Comparison of ENCODE assay signal across 21 cellular contexts in the genomic region with DNA sequence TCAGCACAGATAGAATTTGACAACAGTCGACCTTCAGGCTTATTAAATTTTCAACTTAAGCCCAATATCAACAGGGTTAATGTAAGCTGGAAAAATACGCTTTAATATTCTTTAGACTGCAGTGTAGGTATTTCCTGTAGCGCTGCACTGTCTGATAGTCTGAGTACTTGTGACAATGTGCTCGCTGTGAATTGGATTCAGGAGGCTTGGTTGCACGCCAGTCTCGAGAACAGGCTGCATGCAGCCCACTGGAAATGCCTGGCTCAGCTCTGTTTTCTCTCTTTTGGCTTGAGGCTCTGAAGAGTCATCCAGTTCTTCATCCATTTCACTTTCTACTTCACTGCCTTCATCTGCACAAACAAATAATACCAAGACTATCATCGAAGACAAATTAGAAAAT.
DNase-seq lines count a peak whose midpoint lies in the region; ATAC-seq and TF ChIP-seq lines count a peak whose summit lies in the region.
"Had no signal": no experiment of that assay in that cellular context is flagged by ENCODE, and none has a peak within 500 bp of the region (broad histone marks: within the 10 kb centered on the region; RNA-seq: fewer than 3 reads in every experiment).

No MANE protein-coding gene starts in this region.

- H3K27ac ChIP-seq in iPS-20b (ENCODE audit: low read length): peak overlapping the region; percentile 35
- H3K27ac ChIP-seq in spleen: no peak overlapping the region
- H3K27ac ChIP-seq: psoas muscle, transverse colon had no signal

- 0 out of 2 replicates have a peak, but pooled peaks cover 6% of the 10 kb centered on the region for H3K36me3 ChIP-seq in iPS-20b (ENCODE audit: insufficient read depth, low read depth, low read length)
- no peaks in the 10 kb centered on the region for H3K36me3 ChIP-seq in BE2C
- peaks cover 0 to 53% (median 7%) of the 10 kb centered on the region in 6 donors for H3K36me3 ChIP-seq in spleen
- H3K36me3 ChIP-seq: transverse colon had no signal

- no peaks in the 10 kb centered on the region for H3K9me3 ChIP-seq in iPS-20b (ENCODE audit: insufficient read depth, low read depth, low read length)
- H3K9me3 ChIP-seq in BE2C: no peaks in the 10 kb centered on the region
- no peaks in the 10 kb centered on the region for H3K9me3 ChIP-seq in spleen
- H3K9me3 ChIP-seq: psoas muscle, transverse colon had no signal

- TF ChIP-seq POLR2A in spleen (IDR thresholded peaks at IDR 0.05): no peak

- H3K4me1 ChIP-seq in iPS-20b (ENCODE audit: insufficient read depth, low read length) (no peaks in the 10 kb centered on the region; the same call in 1 of the 2 replicates), BE2C (no peaks in the 10 kb centered on the region), spleen (no peaks in the 10 kb centered on the region)
- H3K4me1 ChIP-seq: psoas muscle, transverse colon had no signal

- ATAC-seq in Right ventricle myocardium superior (ENCODE audit: poor library complexity): peak; percentile 59
- ATAC-seq in GM21360 (IDR thresholded peaks at IDR 0.05; ENCODE audit: unreplicated experiment): no peak
- ATAC-seq: K562; psoas muscle; stimulated activated naive B cell treated with anti-CD40 and anti-IgM and Interleukin-4, amounts not matched to agents 10 μg/mL and 1 μg/mL and 100 μg/mL, for 72 hours had no signal

- H3K4me3 ChIP-seq in iPS-20b (ENCODE audit: low read length) (no peak overlapping the region), BE2C (ENCODE audit: low read depth, low read length) (no peak overlapping the region), spleen (no peak overlapping the region)
- H3K4me3 ChIP-seq: K562, psoas muscle, transverse colon had no signal

- WGBS in spleen, 5 donors: 78 to 89% (median 82%) methylated on average over 7 of the region's 7 CpGs

- H3K27me3 ChIP-seq in iPS-20b (ENCODE audit: insufficient read depth, low read length) (no peaks in the 10 kb centered on the region), BE2C (no peaks in the 10 kb centered on the region), spleen (replicated peaks in 1 of 7) (no peaks in the 10 kb centered on the region)
- H3K27me3 ChIP-seq: transverse colon had no signal

- no peak overlapping the region for H3K9ac ChIP-seq in iPS-20b (ENCODE audit: low read depth, low read length)

- intact Hi-C loops in Right ventricle myocardium superior (cut with DNase I) (no loop called here), cardiac septum (cut with DNase I) (no loop called here), spleen (cut with DNase I; ENCODE audit: low total_unique reads) (no loop called here)

- no peak for DNase-seq in Right ventricle myocardium superior
- no peak for DNase-seq in cardiac septum (ENCODE audit: low spot score)
- peak; percentile 55 to 79 for DNase-seq in dermis microvascular lymphatic vessel endothelial cell (ENCODE audit: low read depth in 2 of 2)
- DNase-seq in iPS-NIHi11 (ENCODE audit: low spot score): no peak
- no peak for DNase-seq in BE2C
- no peak for DNase-seq in spleen
- DNase-seq: central memory CD4-positive, alpha-beta T cell; DMS79 treated with DMSO at 0.1 percent for 48 hours; effector memory CD4-positive, alpha-beta T cell; MM.1S; NCI-H1436 treated with DMSO at 0.1 percent for 48 hours; NCI-H2171 treated with DMSO at 0.1 percent for 48 hours; NCI-H82; OCI-M1; psoas muscle; stimulated activated CD4-positive, alpha-beta T cell treated with anti-CD3 and anti-CD28 coated beads, Interleukin-2, amount 100 ng/mL, for 24 hours; stimulated activated naive B cell treated with anti-CD40 and anti-IgM and Interleukin-4, amounts not matched to agents 10 μg/mL and 1 μg/mL and 100 μg/mL, for 72 hours; transverse colon had no signal

- TF ChIP-seq CTCF in BE2C (IDR thresholded peaks at IDR 0.05; ENCODE audit: low read depth, low read length): no peak
- no peak for TF ChIP-seq CTCF in spleen (IDR thresholded peaks at IDR 0.05 in 8 of 11, conservative IDR thresholded peaks at IDR 0.05 in 3 of 11)

Comparison
In these comparisons a context has a peak if more than half of its experiments do, and no peak if none do; other contexts are left out.
1. DNase-seq: peak in dermis microvascular lymphatic vessel endothelial cell (2 of 2); none in Right ventricle myocardium superior (single experiment), cardiac septum (single experiment), iPS-NIHi11 (single experiment), BE2C (single experiment) and spleen (single experiment).